In the genomic region with DNA sequence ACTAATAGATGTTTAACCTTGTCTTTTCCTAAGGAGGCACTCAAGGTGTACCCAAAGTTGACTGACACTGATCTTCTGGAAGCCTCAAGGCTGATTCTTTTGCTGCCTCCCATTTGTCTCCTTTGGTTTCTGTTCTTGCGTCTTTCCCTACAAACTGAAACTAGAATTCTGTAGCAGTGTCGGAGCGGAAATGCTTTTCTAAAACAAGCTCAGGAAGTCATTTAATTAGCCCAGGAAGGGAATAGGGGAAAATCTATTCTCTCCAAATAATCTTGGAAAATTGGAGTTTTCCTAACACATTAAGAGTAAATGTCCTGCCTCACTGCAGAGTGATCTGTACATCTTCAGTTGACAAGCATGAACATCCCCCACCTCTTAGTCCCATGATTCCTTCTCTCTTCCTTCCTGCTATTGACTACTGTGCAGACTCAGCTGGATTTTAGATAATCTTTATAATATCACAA, we compare ENCODE assay signal across 13 cellular contexts.
DNase-seq lines count a peak whose midpoint lies in the region; ATAC-seq and TF ChIP-seq lines count a peak whose summit lies in the region.
"Had no signal": no experiment of that assay in that cellular context is flagged by ENCODE, and none has a peak within 500 bp of the region (broad histone marks: within the 10 kb centered on the region; RNA-seq: fewer than 3 reads in every experiment).

No MANE protein-coding gene starts in this region.

- no peak for TF ChIP-seq POLR2A in testis (IDR thresholded peaks at IDR 0.05)

- no peak overlapping the region for H3K4me3 ChIP-seq in testis
- H3K4me3 ChIP-seq: ovary had no signal

- intact Hi-C loops in testis (cut with DNase I; ENCODE audit: low total_unique reads) = no loop called here

- H3K4me3 Mint-ChIP-seq in activated T-cell treated with anti-CD3 and anti-CD28 coated beads, Interleukin-2, amount 50 U/mL, for 24 hours = no peak overlapping the region
- H3K4me3 Mint-ChIP-seq in activated naive CD8-positive, alpha-beta T cell = no peak overlapping the region
- H3K4me3 Mint-ChIP-seq in stimulated activated naive B cell treated with anti-CD40 and anti-IgM and Interleukin-4, amounts not matched to agents 10 μg/mL and 1 μg/mL and 100 μg/mL, for 72 hours = peak overlapping the region; percentile 3 to 42
- H3K4me3 Mint-ChIP-seq: WTC11 had no signal

- no peaks in the 10 kb centered on the region for H3K27me3 ChIP-seq in testis
- H3K27me3 ChIP-seq: ovary had no signal

- H3K27me3 Mint-ChIP-seq in activated T-cell treated with anti-CD3 and anti-CD28 coated beads, Interleukin-2, amount 50 U/mL, for 24 hours = no peaks in the 10 kb centered on the region
- H3K27me3 Mint-ChIP-seq in activated naive CD8-positive, alpha-beta T cell = no peaks in the 10 kb centered on the region
- H3K27me3 Mint-ChIP-seq in stimulated activated naive B cell treated with anti-CD40 and anti-IgM and Interleukin-4, amounts not matched to agents 10 μg/mL and 1 μg/mL and 100 μg/mL, for 72 hours = no peaks in the 10 kb centered on the region

- H3K27ac ChIP-seq in testis = no peak overlapping the region
- H3K27ac ChIP-seq: ovary had no signal

- H3K36me3 Mint-ChIP-seq in activated T-cell treated with anti-CD3 and anti-CD28 coated beads, Interleukin-2, amount 50 U/mL, for 24 hours (ENCODE audit: low read depth) = peaks cover 24% of the 10 kb centered on the region
- H3K36me3 Mint-ChIP-seq in activated naive CD8-positive, alpha-beta T cell = peaks cover 18% of the 10 kb centered on the region
- peaks cover 0 to 4% of the 10 kb centered on the region in 2 donors for H3K36me3 Mint-ChIP-seq in stimulated activated naive B cell treated with anti-CD40 and anti-IgM and Interleukin-4, amounts not matched to agents 10 μg/mL and 1 μg/mL and 100 μg/mL, for 72 hours
- H3K36me3 Mint-ChIP-seq: WTC11 had no signal

- peak; percentile 50 for ATAC-seq in left lobe of liver
- no peak for ATAC-seq in stimulated activated naive B cell treated with anti-CD40 and anti-IgM and Interleukin-4, amounts not matched to agents 10 μg/mL and 1 μg/mL and 100 μg/mL, for 72 hours (replicated peaks)
- ATAC-seq: Panc1, WTC11 had no signal

- peak overlapping the region; percentile 23 for H3K27ac Mint-ChIP-seq in activated T-cell treated with anti-CD3 and anti-CD28 coated beads, Interleukin-2, amount 50 U/mL, for 24 hours
- peak overlapping the region; percentile 3 for H3K27ac Mint-ChIP-seq in activated naive CD8-positive, alpha-beta T cell
- peak overlapping the region; percentile 91 for H3K27ac Mint-ChIP-seq in stimulated activated naive B cell treated with anti-CD40 and anti-IgM and Interleukin-4, amounts not matched to agents 10 μg/mL and 1 μg/mL and 100 μg/mL, for 72 hours
- H3K27ac Mint-ChIP-seq: WTC11 had no signal

- H3K9me3 ChIP-seq in testis = no peaks in the 10 kb centered on the region
- H3K9me3 ChIP-seq: ovary had no signal

- peaks cover 72% of the 10 kb centered on the region for H3K4me1 Mint-ChIP-seq in activated T-cell treated with anti-CD3 and anti-CD28 coated beads, Interleukin-2, amount 50 U/mL, for 24 hours (ENCODE audit: low read depth)
- H3K4me1 Mint-ChIP-seq in activated naive CD8-positive, alpha-beta T cell (ENCODE audit: low read depth) = peaks cover 29% of the 10 kb centered on the region
- H3K4me1 Mint-ChIP-seq in stimulated activated naive B cell treated with anti-CD40 and anti-IgM and Interleukin-4, amounts not matched to agents 10 μg/mL and 1 μg/mL and 100 μg/mL, for 72 hours = peaks cover 41 to 47% of the 10 kb centered on the region in 2 donors

- no peaks in the 10 kb centered on the region for H3K36me3 ChIP-seq in testis (ENCODE audit: low read depth, missing control alignments)
- H3K36me3 ChIP-seq: ovary had no signal

- no peak for TF ChIP-seq CTCF in testis (IDR thresholded peaks at IDR 0.05)

- WGBS in testis, 2 donors = 62 to 71% methylated on average over 3 of the region's 3 CpGs

- peaks cover 3% of the 10 kb centered on the region for H3K4me1 ChIP-seq in testis

- no peak for DNase-seq in activated T-cell treated with anti-CD3 and anti-CD28 coated beads, Interleukin-2, amount 50 U/mL, for 24 hours
- DNase-seq in activated T-cell treated with anti-CD3 and anti-CD28 coated beads, Interleukin-2, amount 50 U/mL, for 48 hours = no peak
- DNase-seq in left lobe of liver (ENCODE audit: low spot score) (no peak), NCI-H82 (lab: John Stamatoyannopoulos, UW) (no peak), testis (no peak), SHP77 (lab: John Stamatoyannopoulos, UW) (no peak)
- DNase-seq in stimulated activated naive B cell treated with anti-CD40 and anti-IgM and Interleukin-4, amounts not matched to agents 10 μg/mL and 1 μg/mL and 100 μg/mL, for 72 hours = no peak
- DNase-seq: GOT3, NCI-H2029 treated with DMSO at 0.1 percent for 48 hours, ovary had no signal

- H3K9me3 Mint-ChIP-seq in activated T-cell treated with anti-CD3 and anti-CD28 coated beads, Interleukin-2, amount 50 U/mL, for 24 hours = no peaks in the 10 kb centered on the region
- H3K9me3 Mint-ChIP-seq in activated naive CD8-positive, alpha-beta T cell (ENCODE audit: low read depth) = no peaks in the 10 kb centered on the region
- no peaks in the 10 kb centered on the region for H3K9me3 Mint-ChIP-seq in stimulated activated naive B cell treated with anti-CD40 and anti-IgM and Interleukin-4, amounts not matched to agents 10 μg/mL and 1 μg/mL and 100 μg/mL, for 72 hours
- H3K9me3 Mint-ChIP-seq: WTC11 had no signal

Comparison
In these comparisons a context has a peak if more than half of its experiments do, and no peak if none do; other contexts are left out.
1. H3K27ac Mint-ChIP-seq: peak in every context shown above with its lines; median percentile 91 in stimulated activated naive B cell treated with anti-CD40 and anti-IgM and Interleukin-4, amounts not matched to agents 10 μg/mL and 1 μg/mL and 100 μg/mL, for 72 hours; 23 in activated T-cell treated with anti-CD3 and anti-CD28 coated beads, Interleukin-2, amount 50 U/mL, for 24 hours; 3 in activated naive CD8-positive, alpha-beta T cell.
2. H3K4me3 Mint-ChIP-seq: peak in stimulated activated naive B cell treated with anti-CD40 and anti-IgM and Interleukin-4, amounts not matched to agents 10 μg/mL and 1 μg/mL and 100 μg/mL, for 72 hours (2 of 2); none in activated T-cell treated with anti-CD3 and anti-CD28 coated beads, Interleukin-2, amount 50 U/mL, for 24 hours (single experiment) and activated naive CD8-positive, alpha-beta T cell (single experiment).